13 cellular contexts compared by ENCODE assay signal in the genomic region with DNA sequence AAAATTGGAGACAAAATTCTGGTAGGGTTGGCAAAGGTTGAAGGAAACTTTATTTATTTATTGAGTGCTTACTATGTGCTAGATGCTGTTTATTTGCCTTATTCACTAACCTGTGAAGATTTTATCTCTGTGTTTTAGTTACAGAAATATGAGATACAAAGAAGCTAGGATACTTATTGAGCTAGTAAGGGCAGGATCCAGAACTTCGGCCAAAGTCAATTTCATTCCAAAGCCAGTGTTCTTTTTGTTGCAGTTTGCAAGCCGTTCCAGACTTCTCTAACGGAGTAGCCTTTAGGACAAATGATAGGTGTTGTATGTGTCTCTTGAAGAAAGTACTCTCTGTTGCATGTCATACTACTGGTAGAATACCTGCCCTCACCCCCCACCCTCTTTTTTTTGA. TPM values are rescaled to one million over a fixed set of nuclear protein-coding genes. Genes with fewer than 3 reads are reported as not detected.
DNase-seq lines count a peak whose midpoint lies in the region; ATAC-seq, FAIRE-seq and TF ChIP-seq lines count a peak whose summit lies in the region.
"Had no signal": no experiment of that assay in that cellular context is flagged by ENCODE, and none has a peak within 500 bp of the region (broad histone marks: within the 10 kb centered on the region; RNA-seq: fewer than 3 reads in every experiment).

No MANE protein-coding gene starts in this region.

- H3K9me3 ChIP-seq in A549 (no peaks in the 10 kb centered on the region), ascending aorta (no peaks in the 10 kb centered on the region), MM.1S (replicated peaks; ENCODE audit: insufficient read depth, low read length) (no peaks in the 10 kb centered on the region)

- no peaks in the 10 kb centered on the region for H3K27me3 ChIP-seq in ascending aorta
- H3K27me3 ChIP-seq in MM.1S (replicated peaks; ENCODE audit: insufficient read depth, low read length) = no peaks in the 10 kb centered on the region

- peak; percentile 51 for FAIRE-seq in A549 (lab: Jason Lieb, UNC)
- FAIRE-seq: small intestine had no signal

- ATAC-seq in A549 (no peak), HG03565 (IDR thresholded peaks at IDR 0.05; ENCODE audit: unreplicated experiment) (no peak)

- 97% methylated on average over 3 of the region's 3 CpGs for WGBS in A549 (ENCODE audit: missing lambda C conversion rate)

- intact Hi-C loops in Calu3 (cut with micrococcal nuclease; ENCODE audit: unreplicated experiment) = loop anchor here (1.0 to 2.0 kb wide), 2 partner anchors 8 to 23 kb away; no protein-coding TSS in a partner anchor
- intact Hi-C loops in ascending aorta (cut with DNase I) = loop anchor here (2.0 kb wide), 1 partner anchor 25 kb away; a partner anchor contains a TSS

- no peaks in the 10 kb centered on the region for H3K9me3 Mint-ChIP-seq in Calu3 (ENCODE audit: low read depth, unreplicated experiment)
- H3K9me3 Mint-ChIP-seq in mesothelial cell of epicardium = peaks cover 4% of the 10 kb centered on the region

- DNase-seq in A549 (ENCODE audit: low read depth in 1 of 2, low spot score in 1 of 2) (no peak), Calu3 (no peak), ascending aorta (ENCODE audit: low spot score in 2 of 2) (no peak), mesothelial cell of epicardium (ENCODE audit: low spot score in 2 of 2, unreplicated experiment in 2 of 2) (no peak), SHP77 (lab: John Stamatoyannopoulos, UW) (no peak), MM.1S (no peak), NCI-H2196 (lab: John Stamatoyannopoulos, UW; ENCODE audit: unreplicated experiment) (no peak)
- DNase-seq: COR-L47, NCI-H2171, OCI-M1, small intestine had no signal

- no peaks in the 10 kb centered on the region for H3K27me3 Mint-ChIP-seq in Calu3 (ENCODE audit: unreplicated experiment)
- no peaks in the 10 kb centered on the region for H3K27me3 Mint-ChIP-seq in mesothelial cell of epicardium (ENCODE audit: low read depth)
- H3K27me3 Mint-ChIP-seq: brain had no signal

- H3F3A ChIP-seq in MM.1S (ENCODE audit: insufficient read depth, low read length) = no peaks in the 10 kb centered on the region

- CTCF ChIA-PET in A549 (lab: Yijun Ruan, JAX) = interaction anchor here (1.4 to 15.1 kb wide), 7 partner anchors 8 to 109 kb away, joined by 3 to 247 read pairs (median 9); no protein-coding TSS in a partner anchor
- CTCF ChIA-PET in Calu3 (lab: Charles Lee) = interaction anchor here (0.9 to 3.1 kb wide), 8 partner anchors 9 to 92 kb away, joined by 3 to 34 read pairs (median 5); no protein-coding TSS in a partner anchor

- no peak for TF ChIP-seq CTCF in A549 (IDR thresholded peaks at IDR 0.05)
- TF ChIP-seq CTCF in Calu3 (IDR thresholded peaks at IDR 0.05; ENCODE audit: unreplicated experiment) = no peak
- no peak for TF ChIP-seq CTCF in ascending aorta (IDR thresholded peaks at IDR 0.05)
- TF ChIP-seq CTCF in mesothelial cell of epicardium (IDR thresholded peaks at IDR 0.05; ENCODE audit: unreplicated experiment) = no peak
- no peak for TF ChIP-seq CTCF in MM.1S (IDR thresholded peaks at IDR 0.05; ENCODE audit: low read length)

- H3K36me3 ChIP-seq in ascending aorta = no peaks in the 10 kb centered on the region
- no peaks in the 10 kb centered on the region for H3K36me3 ChIP-seq in MM.1S (replicated peaks; ENCODE audit: insufficient read depth, low read length)

- H3K79me2 ChIP-seq in MM.1S (ENCODE audit: low read length) = peaks cover 72% of the 10 kb centered on the region

- H4K20me1 ChIP-seq in MM.1S (ENCODE audit: insufficient read depth, low read length) = no peaks in the 10 kb centered on the region

- TSS peak; percentile 54 for BruUV-seq in Calu3 (replicated peaks; lab: Mats Ljungman, UMichigan)

- H3K4me1 Mint-ChIP-seq in Calu3 (ENCODE audit: low read depth, unreplicated experiment) (peaks cover 57% of the 10 kb centered on the region), mesothelial cell of epicardium (peaks cover 36% of the 10 kb centered on the region)

- no peak for TF ChIP-seq EP300 in A549 (IDR thresholded peaks at IDR 0.05)

- no peak overlapping the region for H2AFZ ChIP-seq in MM.1S (ENCODE audit: low read length)

- H3K9me2 ChIP-seq in MM.1S (replicated peaks; ENCODE audit: insufficient read depth, low read length) = no peaks in the 10 kb centered on the region

- H3K9ac ChIP-seq in MM.1S (ENCODE audit: low read length) = no peak overlapping the region

- H3K4me2 ChIP-seq in A549 = peak overlapping the region; percentile 50; the same call in 2 of the 3 replicates
- no peak overlapping the region for H3K4me2 ChIP-seq in MM.1S (ENCODE audit: low read depth, low read length)

- H3K27ac ChIP-seq in A549 (peak overlapping the region in 1 of 2 experiments; percentile 52; a peak in 4 of 6 replicates), ascending aorta (peak overlapping the region; percentile 73 to 88), MM.1S (ENCODE audit: low read length) (no peak overlapping the region)

- peak overlapping the region; percentile 59 for H3K4me3 Mint-ChIP-seq in Calu3 (ENCODE audit: low read depth, unreplicated experiment)
- no peak overlapping the region for H3K4me3 Mint-ChIP-seq in mesothelial cell of epicardium

- H3K27ac Mint-ChIP-seq in Calu3 (ENCODE audit: unreplicated experiment) (peak overlapping the region; percentile 96), mesothelial cell of epicardium (peak overlapping the region; percentile 59)

- TF ChIP-seq POLR2A in A549 (IDR thresholded peaks at IDR 0.05; ENCODE audit: low read length) = no peak

- peaks cover 70% of the 10 kb centered on the region for H3K4me1 ChIP-seq in A549
- peaks cover 12 to 69% of the 10 kb centered on the region in 2 donors for H3K4me1 ChIP-seq in ascending aorta
- peaks cover 20% of the 10 kb centered on the region for H3K4me1 ChIP-seq in MM.1S (ENCODE audit: low read length)

- no peak for TF ChIP-seq RAD21 in A549 (conservative IDR thresholded peaks at IDR 0.05 in 1 of 2, IDR thresholded peaks at IDR 0.05 in 1 of 2)

- POLR2A ChIA-PET in A549 (lab: Yijun Ruan, JAX) = interaction anchor here (1.9 kb wide), 1 partner anchor 25 kb away, joined by 12 read pairs; a partner anchor contains a TSS

- H3K4me3 ChIP-seq in A549 = no peak overlapping the region
- peak overlapping the region in 1 of 2 donors; percentile 27 for H3K4me3 ChIP-seq in ascending aorta
- H3K4me3 ChIP-seq in MM.1S (ENCODE audit: low read length) = no peak overlapping the region

- H3K36me3 Mint-ChIP-seq in Calu3 (ENCODE audit: insufficient read depth, unreplicated experiment) (peaks cover 11% of the 10 kb centered on the region), mesothelial cell of epicardium (peaks cover 8% of the 10 kb centered on the region)

TF ChIP-seq in A549, 52 proteins besides CTCF, POLR2A, EP300 and RAD21:
- no peak for TF ChIP-seq RNF2 (IDR thresholded peaks at IDR 0.05; ENCODE audit: borderline replicate concordance, low read depth)
- no peak for TF ChIP-seq SREBF2 (IDR thresholded peaks at IDR 0.05)
- no peak for TF ChIP-seq EHMT2 (IDR thresholded peaks at IDR 0.05; ENCODE audit: low read depth)
- no peak for TF ChIP-seq ZFP36 (IDR thresholded peaks at IDR 0.05; ENCODE audit: borderline replicate concordance, partially characterized antibody)
- TF ChIP-seq HOXB13 (CRISPR knock-in tag; IDR thresholded peaks at IDR 0.05; ENCODE audit: low read depth) = no peak
- TF ChIP-seq CBX8 (IDR thresholded peaks at IDR 0.05) = no peak
- no peak for TF ChIP-seq RFX5 (IDR thresholded peaks at IDR 0.05)
- TF ChIP-seq, protein P1, sequence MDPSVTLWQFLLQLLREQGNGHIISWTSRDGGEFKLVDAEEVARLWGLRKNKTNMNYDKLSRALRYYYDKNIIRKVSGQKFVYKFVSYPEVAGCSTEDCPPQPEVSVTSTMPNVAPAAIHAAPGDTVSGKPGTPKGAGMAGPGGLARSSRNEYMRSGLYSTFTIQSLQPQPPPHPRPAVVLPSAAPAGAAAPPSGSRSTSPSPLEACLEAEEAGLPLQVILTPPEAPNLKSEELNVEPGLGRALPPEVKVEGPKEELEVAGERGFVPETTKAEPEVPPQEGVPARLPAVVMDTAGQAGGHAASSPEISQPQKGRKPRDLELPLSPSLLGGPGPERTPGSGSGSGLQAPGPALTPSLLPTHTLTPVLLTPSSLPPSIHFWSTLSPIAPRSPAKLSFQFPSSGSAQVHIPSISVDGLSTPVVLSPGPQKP (IDR thresholded peaks at IDR 0.05; ENCODE audit: low read depth, low read length) = no peak

RNA-seq across cellular contexts. Expression of a gene that starts 25.1 kb away (rescaled TPM):
- 28.8 and 59.7 TPM in 2 replicates for polyA plus RNA-seq in A549 (2011; rRNA removed)
- polyA plus RNA-seq in A549 (2012; cell fraction: cytosol; rRNA removed) = 11.0 and 12.3 TPM in 2 replicates
- 75.3 and 75.7 TPM in 2 replicates for polyA plus RNA-seq in A549 (2012; cell fraction: nucleus; rRNA removed)
- 19.9 to 21.5 TPM (median 20.4 TPM) in 3 replicates for polyA plus RNA-seq in A549 (2017; fragmentation: RNase III; extraction: RNeasy Plus Mini Kit Qiagen cat#74134 plus additional on column Dnase treatment)
- polyA minus RNA-seq in A549 (2011; rRNA and poly(A)+ RNA removed) = 168 and 171 TPM in 2 replicates
- total RNA-seq in Calu3 (2022) = 145 and 169 TPM in 2 replicates
- 74.3 TPM for total RNA-seq in ascending aorta
- total RNA-seq in mesothelial cell of epicardium = 105 to 110 TPM (median 109 TPM) in 3 replicates
